1 cellular context compared by ENCODE assay signal in the genomic region with DNA sequence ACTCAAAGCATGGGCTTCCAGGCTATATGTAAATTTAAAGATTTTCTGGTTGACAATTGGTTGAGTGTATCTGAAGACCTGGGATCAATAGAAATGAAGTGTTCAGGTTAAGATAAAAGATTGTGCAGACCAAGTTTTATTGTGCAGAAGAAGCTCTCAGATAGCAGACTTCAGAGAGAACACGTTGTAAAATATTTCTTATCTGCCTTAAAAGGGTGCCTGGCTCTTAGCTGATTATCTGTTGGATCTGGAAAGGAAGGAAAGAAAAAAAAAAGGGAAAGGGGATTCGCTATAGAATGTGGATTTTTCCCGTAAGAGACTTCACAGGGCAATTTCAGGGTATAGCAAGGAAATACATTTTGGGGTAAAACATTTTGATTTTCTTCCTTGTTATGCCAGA.
TF ChIP-seq lines count a peak whose summit lies in the region.

No MANE protein-coding gene starts in this region.

TF ChIP-seq in K562, 482 proteins besides CTCF, POLR2A, EP300 and RAD21:
- no peak for TF ChIP-seq RB1 (IDR thresholded peaks at IDR 0.05; ENCODE audit: low read depth)
- TF ChIP-seq CEBPB (tag; IDR thresholded peaks at IDR 0.05), result no peak
- TF ChIP-seq TAF15 (IDR thresholded peaks at IDR 0.05; ENCODE audit: low read depth, low read length), result no peak
- TF ChIP-seq, protein P1, sequence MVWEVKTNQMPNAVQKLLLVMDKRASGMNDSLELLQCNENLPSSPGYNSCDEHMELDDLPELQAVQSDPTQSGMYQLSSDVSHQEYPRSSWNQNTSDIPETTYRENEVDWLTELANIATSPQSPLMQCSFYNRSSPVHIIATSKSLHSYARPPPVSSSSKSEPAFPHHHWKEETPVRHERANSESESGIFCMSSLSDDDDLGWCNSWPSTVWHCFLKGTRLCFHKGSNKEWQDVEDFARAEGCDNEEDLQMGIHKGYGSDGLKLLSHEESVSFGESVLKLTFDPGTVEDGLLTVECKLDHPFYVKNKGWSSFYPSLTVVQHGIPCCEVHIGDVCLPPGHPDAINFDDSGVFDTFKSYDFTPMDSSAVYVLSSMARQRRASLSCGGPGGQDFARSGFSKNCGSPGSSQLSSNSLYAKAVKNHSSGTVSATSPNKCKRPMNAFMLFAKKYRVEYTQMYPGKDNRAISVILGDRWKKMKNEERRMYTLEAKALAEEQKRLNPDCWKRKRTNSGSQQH (CRISPR knock-in tag; IDR thresholded peaks at IDR 0.05), result no peak
- TF ChIP-seq CBFA2T2 (conservative IDR thresholded peaks at IDR 0.05), result peak; percentile 79
- peak; percentile 70; the same call in 1 of the 2 replicates for TF ChIP-seq SMARCE1 (IDR thresholded peaks at IDR 0.05)
- peak; percentile 57 for TF ChIP-seq TCF3 (CRISPR knock-in tag; IDR thresholded peaks at IDR 0.05)
- peak; percentile 82 for TF ChIP-seq ARID1B (IDR thresholded peaks at IDR 0.05)
- TF ChIP-seq CCNT2 (IDR thresholded peaks at IDR 0.05; ENCODE audit: borderline replicate concordance, extremely low read depth, insufficient read length, low read depth, low read length), result peak; percentile 22
- peak; percentile 63; the same call in 1 of the 2 replicates for TF ChIP-seq DPF2 (IDR thresholded peaks at IDR 0.05)
- peak; percentile 72 for TF ChIP-seq MTA2 (IDR thresholded peaks at IDR 0.05; ENCODE audit: low read depth)
- TF ChIP-seq SMC3 (conservative IDR thresholded peaks at IDR 0.05; ENCODE audit: insufficient read depth, low read depth, low read length), result no peak
- TF ChIP-seq KLF16 (IDR thresholded peaks at IDR 0.05), result peak; percentile 79
- peak; percentile 87 for TF ChIP-seq TAL1 (IDR thresholded peaks at IDR 0.05)
- peak; percentile 72 for TF ChIP-seq FOXM1 (IDR thresholded peaks at IDR 0.05; ENCODE audit: low read depth)
- no peak for TF ChIP-seq FOXM1 (CRISPR knock-in tag; IDR thresholded peaks at IDR 0.05; ENCODE audit: low read depth)
- TF ChIP-seq FOSL1 (tag; conservative IDR thresholded peaks at IDR 0.05), result peak; percentile 56
- TF ChIP-seq TCF7 (IDR thresholded peaks at IDR 0.05; ENCODE audit: borderline replicate concordance), result peak; percentile 92
- no peak for TF ChIP-seq PPARD (CRISPR knock-in tag; IDR thresholded peaks at IDR 0.05)
- peak; percentile 75; the same call in 1 of the 2 replicates for TF ChIP-seq SMARCA4 (IDR thresholded peaks at IDR 0.05)
- peak; percentile 53 to 66; a peak in 3 of 4 replicates for TF ChIP-seq TRIM24 (IDR thresholded peaks at IDR 0.05)
- no peak for TF ChIP-seq VEZF1 (CRISPR knock-in tag; IDR thresholded peaks at IDR 0.05)
- TF ChIP-seq NFIC (IDR thresholded peaks at IDR 0.05), result 0 out of 2 replicates have a peak, but pooled peaks have one; percentile 6
- peak; percentile 77; the same call in 1 of the 2 replicates for TF ChIP-seq PML (IDR thresholded peaks at IDR 0.05; ENCODE audit: low read length)
- peak; percentile 33; the same call in 1 of the 2 replicates for TF ChIP-seq GATA2 (CRISPR knock-in tag; IDR thresholded peaks at IDR 0.05)
- 0 out of 2 replicates have a peak, but pooled peaks have one; percentile 21 for TF ChIP-seq SMARCC2 (IDR thresholded peaks at IDR 0.05; ENCODE audit: low read depth)
- TF ChIP-seq ZNF766 (CRISPR knock-in tag; conservative IDR thresholded peaks at IDR 0.05), result 0 out of 2 replicates have a peak, but pooled peaks have one; percentile 10
- TF ChIP-seq STAT5A (IDR thresholded peaks at IDR 0.05; ENCODE audit: borderline replicate concordance, low read length), result peak; percentile 41; the same call in 1 of the 2 replicates
- peak; percentile 86 for TF ChIP-seq CBFA2T3 (IDR thresholded peaks at IDR 0.05)
- peak; percentile 26; the same call in 1 of the 2 replicates for TF ChIP-seq PYGO2 (tag; IDR thresholded peaks at IDR 0.05)
- TF ChIP-seq SOX6 (IDR thresholded peaks at IDR 0.05), result peak; percentile 70
- peak; percentile 92 for TF ChIP-seq TEAD4 (IDR thresholded peaks at IDR 0.05; ENCODE audit: low read length)
- no peak for TF ChIP-seq TEAD4 (CRISPR knock-in tag; IDR thresholded peaks at IDR 0.05; ENCODE audit: borderline replicate concordance)
- TF ChIP-seq TEAD2 (tag; IDR thresholded peaks at IDR 0.05), result no peak
- TF ChIP-seq LEF1 (IDR thresholded peaks at IDR 0.05), result peak; percentile 78
- TF ChIP-seq NCOR1 (IDR thresholded peaks at IDR 0.05), result peak; percentile 65
